In genomic region chr3:12675115-12675810, GRCh38 we compare ENCODE assay signal across 18 cellular contexts. TPM values are rescaled to one million over a fixed set of nuclear protein-coding genes. Genes with fewer than 3 reads are reported as not detected.
DNase-seq lines count a peak whose midpoint lies in the region; ATAC-seq, FAIRE-seq and TF ChIP-seq lines count a peak whose summit lies in the region.
"Had no signal": no experiment of that assay in that cellular context is flagged by ENCODE, and none has a peak within 500 bp of the region (broad histone marks: within the 10 kb centered on the region; RNA-seq: fewer than 3 reads in every experiment).

No MANE protein-coding gene starts in this region.

- no peaks in the 10 kb centered on the region for H3K36me3 ChIP-seq in GM23338 (ENCODE audit: insufficient read depth)
- no peaks in the 10 kb centered on the region for H3K36me3 ChIP-seq in kidney (ENCODE audit: control insufficient read depth in 1 of 2, insufficient read depth in 2 of 2, low read length in 2 of 2)

- H3K36me3 Mint-ChIP-seq in GM23338 (ENCODE audit: low read depth), result no peaks in the 10 kb centered on the region
- H3K36me3 Mint-ChIP-seq in WTC11, result peaks cover 17% of the 10 kb centered on the region
- no peaks in the 10 kb centered on the region for H3K36me3 Mint-ChIP-seq in stimulated activated memory B cell treated with anti-CD40 and anti-IgM and Interleukin-4, amounts not matched to agents 10 μg/mL and 1 μg/mL and 100 μg/mL, for 72 hours
- H3K36me3 Mint-ChIP-seq in activated CD4-positive, alpha-beta T cell treated with anti-CD3 and anti-CD28 coated beads, Interleukin-2, amount 10 ng/mL, durations not matched to agents 7 days and 5 days (ENCODE audit: low read depth), result no peaks in the 10 kb centered on the region

- H2AFZ ChIP-seq in GM23338, result no peak overlapping the region

- H3K4me1 ChIP-seq in GM23338 (ENCODE audit: insufficient read depth), result peaks cover 14% of the 10 kb centered on the region
- H3K4me1 ChIP-seq in kidney (ENCODE audit: control insufficient read depth in 1 of 2, insufficient read depth in 1 of 2, low read depth in 1 of 2, low read length in 2 of 2), result peaks cover 0 to 3% of the 10 kb centered on the region in 2 donors

- intact Hi-C loops in kidney (cut with DNase I), result no loop called here

- H3K9me2 ChIP-seq in GM23338 (ENCODE audit: insufficient read depth), result no peaks in the 10 kb centered on the region

- POLR2A ChIA-PET in WTC11 (lab: Charles Lee), result interaction anchor here (0.6 kb wide), 1 partner anchor 585 kb away, joined by 3 read pairs; no protein-coding TSS in a partner anchor
- POLR2A ChIA-PET in activated CD4-positive, alpha-beta T cell treated with anti-CD3 and anti-CD28 coated beads, Interleukin-2, amount 10 ng/mL, durations not matched to agents 7 days and 5 days (lab: Charles Lee), result no interaction called here

- no peak for DNase-seq in GM23338 (ENCODE audit: low spot score)
- DNase-seq in WTC11 (ENCODE audit: low spot score), result no peak
- DNase-seq in kidney, result peak; percentile 30
- no peak for DNase-seq in NCI-H2171 (lab: John Stamatoyannopoulos, UW)
- no peak for DNase-seq in middle frontal gyrus (ENCODE audit: extremely low spot score, low spot score)
- DNase-seq in activated CD4-positive, alpha-beta T cell treated with anti-CD3 and anti-CD28 coated beads, Interleukin-2, amount 10 ng/mL, durations not matched to agents 7 days and 5 days, result no peak
- DNase-seq: C1 segment of cervical spinal cord, EL, H7, NCI-H1436 treated with DMSO at 0.1 percent for 48 hours, NCI-H2081, NCI-H226, NCI-H524 treated with DMSO at 0.1 percent for 48 hours, Right ventricle myocardium superior had no signal

- H3K4me3 Mint-ChIP-seq in GM23338, result no peak overlapping the region; the same call in 2 of the 3 replicates
- H3K4me3 Mint-ChIP-seq in WTC11, result no peak overlapping the region
- no peak overlapping the region for H3K4me3 Mint-ChIP-seq in stimulated activated memory B cell treated with anti-CD40 and anti-IgM and Interleukin-4, amounts not matched to agents 10 μg/mL and 1 μg/mL and 100 μg/mL, for 72 hours
- H3K4me3 Mint-ChIP-seq in activated CD4-positive, alpha-beta T cell treated with anti-CD3 and anti-CD28 coated beads, Interleukin-2, amount 10 ng/mL, durations not matched to agents 7 days and 5 days, result no peak overlapping the region

- no peaks in the 10 kb centered on the region for H3K9me3 ChIP-seq in kidney (ENCODE audit: control insufficient read depth in 1 of 2, low read length in 2 of 2)

- no peak overlapping the region for H3K4me2 ChIP-seq in GM23338
- H3K4me2 ChIP-seq: KMS-11 had no signal

- no peak for TF ChIP-seq CTCF in GM23338 (conservative IDR thresholded peaks at IDR 0.05; ENCODE audit: low read depth in 2 of 2)
- TF ChIP-seq CTCF in WTC11 (IDR thresholded peaks at IDR 0.05), result no peak
- TF ChIP-seq CTCF in kidney (IDR thresholded peaks at IDR 0.05; ENCODE audit: borderline replicate concordance, extremely low read depth, insufficient read depth), result no peak

- H3K27me3 ChIP-seq in GM23338 (ENCODE audit: insufficient read depth), result no peaks in the 10 kb centered on the region

- no peak for FAIRE-seq in kidney (lab: Jason Lieb, UNC)
- FAIRE-seq: HTR-8/SVneo, RCC 7860 had no signal

- no peak overlapping the region for H3K9ac ChIP-seq in kidney (ENCODE audit: low read length in 2 of 2)
- H3K9ac ChIP-seq: KMS-11 had no signal

- CTCF ChIA-PET in WTC11 (lab: Charles Lee), result no interaction called here
- CTCF ChIA-PET in activated CD4-positive, alpha-beta T cell treated with anti-CD3 and anti-CD28 coated beads, Interleukin-2, amount 10 ng/mL, durations not matched to agents 7 days and 5 days (lab: Charles Lee), result no interaction called here

- no peaks in the 10 kb centered on the region for H3K79me2 ChIP-seq in GM23338 (replicated peaks; ENCODE audit: insufficient read depth)

- H3K9me3 Mint-ChIP-seq in GM23338 (no peaks in the 10 kb centered on the region), WTC11 (peaks cover 16% of the 10 kb centered on the region)
- peaks cover 4% of the 10 kb centered on the region for H3K9me3 Mint-ChIP-seq in stimulated activated memory B cell treated with anti-CD40 and anti-IgM and Interleukin-4, amounts not matched to agents 10 μg/mL and 1 μg/mL and 100 μg/mL, for 72 hours
- H3K9me3 Mint-ChIP-seq in activated CD4-positive, alpha-beta T cell treated with anti-CD3 and anti-CD28 coated beads, Interleukin-2, amount 10 ng/mL, durations not matched to agents 7 days and 5 days, result no peaks in the 10 kb centered on the region

- H3K4me3 ChIP-seq in GM23338, result no peak overlapping the region
- no peak overlapping the region for H3K4me3 ChIP-seq in kidney (ENCODE audit: low read length in 2 of 2)

- H4K20me1 ChIP-seq in GM23338 (replicated peaks; ENCODE audit: insufficient read depth), result no peaks in the 10 kb centered on the region

- no peak for ATAC-seq in GM23338
- ATAC-seq in WTC11, result no peak
- peak; percentile 24 for ATAC-seq in stimulated activated memory B cell treated with anti-CD40 and anti-IgM and Interleukin-4, amounts not matched to agents 10 μg/mL and 1 μg/mL and 100 μg/mL, for 72 hours

- H3K27ac ChIP-seq in GM23338 (ENCODE audit: low read depth), result no peak overlapping the region
- H3K27ac ChIP-seq in kidney (ENCODE audit: low read depth in 2 of 2, low read length in 2 of 2), result no peak overlapping the region
- H3K27ac ChIP-seq: KMS-11 had no signal

- peak overlapping the region; percentile 89 for H3K27ac Mint-ChIP-seq in GM23338
- H3K27ac Mint-ChIP-seq in WTC11, result peak overlapping the region; percentile 41; the same call in 1 of the 2 replicates
- H3K27ac Mint-ChIP-seq in stimulated activated memory B cell treated with anti-CD40 and anti-IgM and Interleukin-4, amounts not matched to agents 10 μg/mL and 1 μg/mL and 100 μg/mL, for 72 hours, result no peak overlapping the region
- no peak overlapping the region for H3K27ac Mint-ChIP-seq in activated CD4-positive, alpha-beta T cell treated with anti-CD3 and anti-CD28 coated beads, Interleukin-2, amount 10 ng/mL, durations not matched to agents 7 days and 5 days

- no peaks in the 10 kb centered on the region for H3F3A ChIP-seq in GM23338 (replicated peaks; ENCODE audit: low read depth)

- H3K27me3 Mint-ChIP-seq in GM23338 (ENCODE audit: insufficient read depth, low read depth, poor library complexity) (peaks cover 17% of the 10 kb centered on the region), WTC11 (ENCODE audit: low read depth) (peaks cover 14% of the 10 kb centered on the region)
- peaks cover 18% of the 10 kb centered on the region for H3K27me3 Mint-ChIP-seq in stimulated activated memory B cell treated with anti-CD40 and anti-IgM and Interleukin-4, amounts not matched to agents 10 μg/mL and 1 μg/mL and 100 μg/mL, for 72 hours
- no peaks in the 10 kb centered on the region for H3K27me3 Mint-ChIP-seq in activated CD4-positive, alpha-beta T cell treated with anti-CD3 and anti-CD28 coated beads, Interleukin-2, amount 10 ng/mL, durations not matched to agents 7 days and 5 days

- H3K4me1 Mint-ChIP-seq in GM23338, result peaks cover 48% of the 10 kb centered on the region
- peaks cover 47% of the 10 kb centered on the region for H3K4me1 Mint-ChIP-seq in WTC11
- peaks cover 6% of the 10 kb centered on the region for H3K4me1 Mint-ChIP-seq in stimulated activated memory B cell treated with anti-CD40 and anti-IgM and Interleukin-4, amounts not matched to agents 10 μg/mL and 1 μg/mL and 100 μg/mL, for 72 hours
- no peaks in the 10 kb centered on the region for H3K4me1 Mint-ChIP-seq in activated CD4-positive, alpha-beta T cell treated with anti-CD3 and anti-CD28 coated beads, Interleukin-2, amount 10 ng/mL, durations not matched to agents 7 days and 5 days

TF ChIP-seq in GM23338, 12 proteins besides CTCF, POLR2A, EP300 and RAD21 (continues in another document):
- no peak for TF ChIP-seq NANOG (IDR thresholded peaks at IDR 0.05; ENCODE audit: borderline replicate concordance)

TF ChIP-seq in WTC11, 78 proteins besides CTCF, POLR2A, EP300 and RAD21 (continues in another document):
- TF ChIP-seq ZBTB21 (CRISPR knock-in tag; IDR thresholded peaks at IDR 0.05; ENCODE audit: borderline replicate concordance) (no peak), GRHL2 (CRISPR knock-in tag; IDR thresholded peaks at IDR 0.05; ENCODE audit: insufficient replicate concordance, severe bottlenecking) (no peak), MXD4 (CRISPR knock-in tag; IDR thresholded peaks at IDR 0.05; ENCODE audit: borderline replicate concordance) (no peak), ATF6 (CRISPR knock-in tag; IDR thresholded peaks at IDR 0.05) (no peak), HMGXB4 (CRISPR knock-in tag; IDR thresholded peaks at IDR 0.05) (no peak)

RNA-seq across cellular contexts. Expression of gene RAF1, which starts 11.3 kb away (rescaled TPM):
- 123 and 135 TPM in 2 replicates for total RNA-seq in GM23338 (2014; rRNA removed; shearing (Covaris generic))
- polyA plus RNA-seq in GM23338 (2016; fragmentation: Nextera tagmentation; extraction: Ambion mirVana) (35.6 and 39.5 TPM in 2 replicates), kidney (ENCODE audit: insufficient read depth, low read depth, low replicate concordance) (53.0 TPM)
- total RNA-seq in WTC11 (2021) (85.0 to 101 TPM (median 86.1 TPM) in 3 replicates), kidney (79.6 TPM)
- total RNA-seq in activated CD4-positive, alpha-beta T cell treated with anti-CD3 and anti-CD28 coated beads, Interleukin-2, amount 10 ng/mL, durations not matched to agents 7 days and 5 days, result 10 to 100 TPM; 90.1 to 90.9 TPM

Comparison
In these comparisons a context has a peak if more than half of its experiments do, and no peak if none do; other contexts are left out.
1. H3K27ac Mint-ChIP-seq: peak in GM23338 (single experiment) and WTC11 (single experiment); none in stimulated activated memory B cell treated with anti-CD40 and anti-IgM and Interleukin-4, amounts not matched to agents 10 μg/mL and 1 μg/mL and 100 μg/mL, for 72 hours (single experiment) and activated CD4-positive, alpha-beta T cell treated with anti-CD3 and anti-CD28 coated beads, Interleukin-2, amount 10 ng/mL, durations not matched to agents 7 days and 5 days (single experiment).